Comparison of ENCODE assay signal across 8 cellular contexts in genomic region chr17:7394452-7395191, GRCh38. TPM values are rescaled to one million over a fixed set of nuclear protein-coding genes. Genes with fewer than 3 reads are reported as not detected.
DNase-seq lines count a peak whose midpoint lies in the region; ATAC-seq and TF ChIP-seq lines count a peak whose summit lies in the region.

Gene PLSCR3 (minus strand): TSS chr17:7394525. CDS start chr17:7394110, 415 bp downstream.

- H3K27ac ChIP-seq in BLaER1 = peak within 1 kb of the TSS; percentile 88

- DNase-seq in NOMO-1 treated with dmso at 0.1 percent for 144 hours (lab: John Stamatoyannopoulos, UW; ENCODE audit: unreplicated experiment) (peak; percentile 64), mesenteric fat pad (ENCODE audit: low spot score) (peak; percentile 95)
- peak; percentile 86 for DNase-seq in activated CD8-positive, alpha-beta memory T cell treated with anti-CD3 and anti-CD28 coated beads, Interleukin-2, amount 10 ng/mL, durations not matched to agents 7 days and 5 days
- DNase-seq in stimulated activated CD8-positive, alpha-beta memory T cell treated with anti-CD3 and anti-CD28 coated beads, Interleukin-12 subunit alpha, Interleukin-12 subunit beta, amount 100 ng/mL, for 4 hours (ENCODE audit: low read depth) = peak; percentile 81

- peaks cover 18% of the 10 kb centered on the region for H3K4me1 Mint-ChIP-seq in activated CD8-positive, alpha-beta memory T cell treated with anti-CD3 and anti-CD28 coated beads, Interleukin-2, amount 10 ng/mL, durations not matched to agents 7 days and 5 days

- H3K9ac ChIP-seq in BLaER1 (peak within 1 kb of the TSS; percentile 87), endocrine pancreas (ENCODE audit: control insufficient read depth, insufficient read depth, low read length) (peak within 1 kb of the TSS; percentile 84)

- peak within 1 kb of the TSS; percentile 85 for H3K27ac Mint-ChIP-seq in activated CD8-positive, alpha-beta memory T cell treated with anti-CD3 and anti-CD28 coated beads, Interleukin-2, amount 10 ng/mL, durations not matched to agents 7 days and 5 days

- peaks cover 3% of the 10 kb centered on the region for H3K36me3 Mint-ChIP-seq in activated CD8-positive, alpha-beta memory T cell treated with anti-CD3 and anti-CD28 coated beads, Interleukin-2, amount 10 ng/mL, durations not matched to agents 7 days and 5 days

- H3K27me3 Mint-ChIP-seq in activated CD8-positive, alpha-beta memory T cell treated with anti-CD3 and anti-CD28 coated beads, Interleukin-2, amount 10 ng/mL, durations not matched to agents 7 days and 5 days = no peaks in the 10 kb centered on the region

- no peaks in the 10 kb centered on the region for H3K9me3 Mint-ChIP-seq in activated CD8-positive, alpha-beta memory T cell treated with anti-CD3 and anti-CD28 coated beads, Interleukin-2, amount 10 ng/mL, durations not matched to agents 7 days and 5 days (ENCODE audit: low read depth)

- CTCF ChIA-PET in activated CD8-positive, alpha-beta memory T cell treated with anti-CD3 and anti-CD28 coated beads, Interleukin-2, amount 10 ng/mL, durations not matched to agents 7 days and 5 days (lab: Charles Lee) = interaction anchor here (1.2 to 2.6 kb wide), 7 partner anchors 10 to 294 kb away, joined by 3 to 11 read pairs (median 5); partner anchors contain the start of genes SENP3 and WRAP53

- H4K20me1 ChIP-seq in BLaER1 = no peaks in the 10 kb centered on the region

- peak; percentile 74 for ATAC-seq in HG03442 (IDR thresholded peaks at IDR 0.05; ENCODE audit: unreplicated experiment)
- peak; percentile 92 for ATAC-seq in activated CD8-positive, alpha-beta memory T cell treated with anti-CD3 and anti-CD28 coated beads, Interleukin-2, amount 10 ng/mL, durations not matched to agents 7 days and 5 days

- H3K27me3 ChIP-seq in BLaER1 (no peaks in the 10 kb centered on the region), endocrine pancreas (ENCODE audit: control insufficient read depth, insufficient read depth, low read length) (no peaks in the 10 kb centered on the region)

- H3K36me3 ChIP-seq in BLaER1 (peaks cover 32% of the 10 kb centered on the region), endocrine pancreas (ENCODE audit: control insufficient read depth, insufficient read depth, low read length) (no peaks in the 10 kb centered on the region)

- H3K4me3 ChIP-seq in BLaER1 (peak within 1 kb of the TSS; percentile 90), endocrine pancreas (ENCODE audit: control insufficient read depth, insufficient read depth, low read length) (no peak within 1 kb of the TSS)

- H3K4me2 ChIP-seq in BLaER1 = peak within 1 kb of the TSS; percentile 97

- TF ChIP-seq POLR2A in GM19193 (IDR thresholded peaks at IDR 0.05; ENCODE audit: extremely low read depth, insufficient read depth, insufficient read length) = peak; percentile 72

- H3K4me1 ChIP-seq in BLaER1 (peaks cover 26% of the 10 kb centered on the region), endocrine pancreas (ENCODE audit: control insufficient read depth, insufficient read depth, low read length) (no peaks in the 10 kb centered on the region)

- H3K9me3 ChIP-seq in BLaER1 (no peaks in the 10 kb centered on the region), endocrine pancreas (ENCODE audit: control insufficient read depth, low read length) (no peaks in the 10 kb centered on the region)

- peak within 1 kb of the TSS; percentile 94 for H3K4me3 Mint-ChIP-seq in activated CD8-positive, alpha-beta memory T cell treated with anti-CD3 and anti-CD28 coated beads, Interleukin-2, amount 10 ng/mL, durations not matched to agents 7 days and 5 days

RNA-seq across cellular contexts. Expression of gene PLSCR3, which starts in this region (rescaled TPM):
- total RNA-seq in activated CD8-positive, alpha-beta memory T cell treated with anti-CD3 and anti-CD28 coated beads, Interleukin-2, amount 10 ng/mL, durations not matched to agents 7 days and 5 days = 10 to 100 TPM; 65.5 to 74.2 TPM
- total RNA-seq in mesenteric fat pad = 42.6 TPM
